8 cellular contexts compared by ENCODE assay signal in the genomic region with DNA sequence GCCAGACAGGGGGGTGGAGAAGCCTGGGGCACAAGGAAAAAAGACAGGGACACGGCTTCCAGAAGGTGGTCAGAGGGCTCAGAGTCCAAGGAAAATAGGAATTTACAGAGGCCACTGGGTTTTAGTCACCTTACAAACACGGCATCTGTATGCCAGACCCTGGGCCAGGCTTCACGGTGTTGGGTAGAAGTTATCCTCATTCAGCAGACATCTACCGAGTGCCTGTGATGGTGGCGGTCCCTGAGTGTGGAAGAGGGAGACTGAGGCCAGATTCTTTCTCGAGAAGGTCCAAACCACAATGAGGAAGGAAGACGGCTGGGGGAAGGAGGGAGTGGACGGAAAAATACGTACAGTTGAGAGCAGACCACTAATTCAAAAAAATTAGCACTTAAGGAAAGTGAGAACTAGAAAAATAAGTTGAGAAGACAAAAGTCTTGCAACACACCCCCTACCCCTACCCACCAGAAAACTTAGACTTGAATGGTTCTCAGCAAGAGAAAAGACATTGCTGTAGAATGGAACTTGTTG. TPM values are rescaled to one million over a fixed set of nuclear protein-coding genes. Genes with fewer than 3 reads are reported as not detected.
A peak's percentile ranks its signal among the peaks of the same experiment; 100 is the strongest.
DNase-seq lines count a peak whose midpoint lies in the region; ATAC-seq, FAIRE-seq and TF ChIP-seq lines count a peak whose summit lies in the region.

No MANE protein-coding gene starts in this region.

- 72 to 79% methylated on average over 9 of the region's 9 CpGs for WGBS in pancreas, 2 donors

- H3K27ac ChIP-seq in OCI-LY3 (ENCODE audit: low read length) (peak overlapping the region; percentile 65), pancreas (peak overlapping the region; percentile 96 to 100 (median 98))

- H3K4me3 ChIP-seq in OCI-LY3 (ENCODE audit: low read length) (peak overlapping the region; percentile 77), pancreas (peak overlapping the region in 2 of 4 donors; percentile 70 to 92)

- peak overlapping the region; percentile 99 to 100 for H3K27ac Mint-ChIP-seq in effector memory CD8-positive, alpha-beta T cell

- TF ChIP-seq CTCF in OCI-LY3 (IDR thresholded peaks at IDR 0.05; ENCODE audit: low read depth, low read length) (no peak), pancreas (IDR thresholded peaks at IDR 0.05) (no peak)

- H3K79me2 ChIP-seq in OCI-LY3 (ENCODE audit: low read length): peaks cover 41% of the 10 kb centered on the region

- peak overlapping the region; percentile 31; the same call in 1 of the 2 replicates for H3K9ac ChIP-seq in ES-I3 (ENCODE audit: low read depth, low read length)
- H3K9ac ChIP-seq in OCI-LY3 (ENCODE audit: low read length): peak overlapping the region; percentile 85

- H3K4me3 Mint-ChIP-seq in effector memory CD8-positive, alpha-beta T cell: peak overlapping the region; percentile 98

- H3K9me3 ChIP-seq in ES-I3 (ENCODE audit: control insufficient read depth, insufficient read depth, low read length) (no peaks in the 10 kb centered on the region), OCI-LY3 (ENCODE audit: insufficient read depth, low read length) (no peaks in the 10 kb centered on the region), pancreas (no peaks in the 10 kb centered on the region)

- H3K4me1 ChIP-seq in ES-I3 (ENCODE audit: insufficient read depth, low read length) (peaks cover 17% of the 10 kb centered on the region), OCI-LY3 (ENCODE audit: low read length) (peaks cover 59% of the 10 kb centered on the region), pancreas (peaks cover 0 to 28% (median 13%) of the 10 kb centered on the region in 3 donors)

- FAIRE-seq in pancreas (lab: Jason Lieb, UNC): no peak

- no peaks in the 10 kb centered on the region for H3K9me3 Mint-ChIP-seq in effector memory CD8-positive, alpha-beta T cell

- intact Hi-C loops in pancreas (cut with DNase I): no loop called here

- ATAC-seq in effector memory CD8-positive, alpha-beta T cell (replicated peaks): no peak
- ATAC-seq in pancreas: no peak
- ATAC-seq in GM21529 (IDR thresholded peaks at IDR 0.05; ENCODE audit: unreplicated experiment): no peak
- no peak for ATAC-seq in GM21515 (IDR thresholded peaks at IDR 0.05; ENCODE audit: unreplicated experiment)

- H3K27me3 ChIP-seq in OCI-LY3 (ENCODE audit: low read depth, low read length) (no peaks in the 10 kb centered on the region), pancreas (no peaks in the 10 kb centered on the region)

- H3K4me1 Mint-ChIP-seq in effector memory CD8-positive, alpha-beta T cell (ENCODE audit: low read depth in 2 of 2): peaks cover 47 to 55% of the 10 kb centered on the region in 2 donors

- peaks cover 39% of the 10 kb centered on the region for H4K20me1 ChIP-seq in OCI-LY3 (ENCODE audit: insufficient read depth, low read length)

- peaks cover 57% of the 10 kb centered on the region for H3K36me3 Mint-ChIP-seq in effector memory CD8-positive, alpha-beta T cell (ENCODE audit: insufficient read depth)

- peak overlapping the region; percentile 94 for H3K4me2 ChIP-seq in OCI-LY3 (ENCODE audit: low read length)

- no peaks in the 10 kb centered on the region for H3K27me3 Mint-ChIP-seq in effector memory CD8-positive, alpha-beta T cell

- H2AFZ ChIP-seq in OCI-LY3 (ENCODE audit: low read depth, low read length): no peak overlapping the region; the same call in 1 of the 2 replicates

- H3K36me3 ChIP-seq in ES-I3 (ENCODE audit: insufficient read depth, low read length) (peaks cover 2% of the 10 kb centered on the region; the same call in 1 of the 2 replicates), OCI-LY3 (replicated peaks; ENCODE audit: low read depth, low read length) (peaks cover 38% of the 10 kb centered on the region), pancreas (peaks cover 5 to 22% (median 22%) of the 10 kb centered on the region in 3 donors)

- no peak for DNase-seq in effector memory CD8-positive, alpha-beta T cell
- DNase-seq in pancreas (peak in 2 of 6 donors; percentile 42 to 53), anterior cingulate cortex (lab: John Stamatoyannopoulos, UW) (no peak), NK-92 (lab: John Stamatoyannopoulos, UW; ENCODE audit: unreplicated experiment) (no peak)

RNA-seq across cellular contexts. Expression of gene BTG2, which starts 0.9 kb away (rescaled TPM):
- total RNA-seq in pancreas: 100 to 1,000 TPM in 5 of 6 donors, 10 to 100 TPM in 1; 83.1 to 452 (median 192) TPM
- 100 to 1,000 TPM; 143 to 197 TPM for polyA plus RNA-seq in pancreas

RNA-seq across cellular contexts. Expression of gene FMOD, which starts 46.5 kb away (rescaled TPM):
- total RNA-seq in pancreas: 10 to 100 TPM in 4 of 6 donors, 1 to 10 TPM in 2; 4.3 to 14.6 (median 11.1) TPM
- polyA plus RNA-seq in pancreas: 1 to 10 TPM; 3.8 to 6.5 TPM
